Comparison of ENCODE assay signal across 8 cellular contexts in genomic region chr4:16270654-16271328, GRCh38. TPM values are rescaled to one million over a fixed set of nuclear protein-coding genes. Genes with fewer than 3 reads are reported as not detected.
A peak's percentile ranks its signal among the peaks of the same experiment; 100 is the strongest.
DNase-seq lines count a peak whose midpoint lies in the region; ATAC-seq, FAIRE-seq and TF ChIP-seq lines count a peak whose summit lies in the region.

No MANE protein-coding gene starts in this region.

- H3K36me3 Mint-ChIP-seq in astrocyte (ENCODE audit: low read depth, unreplicated experiment) = no peaks in the 10 kb centered on the region

- no peaks in the 10 kb centered on the region for H3K4me1 ChIP-seq in Loucy (ENCODE audit: insufficient read depth, low read length, poor library complexity, severe bottlenecking)
- peaks cover 12% of the 10 kb centered on the region for H3K4me1 ChIP-seq in astrocyte (ENCODE audit: insufficient read depth, low read length)
- peaks cover 10% of the 10 kb centered on the region for H3K4me1 ChIP-seq in lower lobe of right lung
- peaks cover 0 to 5% (median 0%) of the 10 kb centered on the region in 3 donors for H3K4me1 ChIP-seq in gastroesophageal sphincter

- H2AFZ ChIP-seq in Loucy (ENCODE audit: low read length) (no peak overlapping the region), astrocyte (ENCODE audit: low read depth, low read length) (no peak overlapping the region)

- peaks cover 2% of the 10 kb centered on the region for H3K9me3 Mint-ChIP-seq in astrocyte (ENCODE audit: unreplicated experiment)

- no peak overlapping the region for H3K4me3 Mint-ChIP-seq in astrocyte (ENCODE audit: unreplicated experiment)

- peak; percentile 77 to 80 for ATAC-seq in lower lobe of right lung
- ATAC-seq in gastroesophageal sphincter = no peak

- TF ChIP-seq POLR2A in gastroesophageal sphincter (IDR thresholded peaks at IDR 0.05) = no peak

- H3K4me1 Mint-ChIP-seq in astrocyte (ENCODE audit: low read depth, unreplicated experiment) = peaks cover 10% of the 10 kb centered on the region

- H3K4me3 ChIP-seq in Loucy (ENCODE audit: low read length, poor library complexity, severe bottlenecking) = no peak overlapping the region
- no peak overlapping the region for H3K4me3 ChIP-seq in astrocyte (ENCODE audit: insufficient read depth, low read depth, low read length)
- H3K4me3 ChIP-seq in lower lobe of right lung = no peak overlapping the region
- no peak overlapping the region for H3K4me3 ChIP-seq in gastroesophageal sphincter

- no peaks in the 10 kb centered on the region for H3K27me3 ChIP-seq in Loucy (ENCODE audit: insufficient read depth, low read length, poor library complexity, severe bottlenecking)
- no peaks in the 10 kb centered on the region for H3K27me3 ChIP-seq in astrocyte (ENCODE audit: insufficient read depth, low read length)
- no peaks in the 10 kb centered on the region for H3K27me3 ChIP-seq in lower lobe of right lung (ENCODE audit: low read depth)
- no peaks in the 10 kb centered on the region for H3K27me3 ChIP-seq in gastroesophageal sphincter

- intact Hi-C loops in lower lobe of right lung (cut with DNase I) = no loop called here

- DNase-seq in CD1c-positive myeloid dendritic cell (ENCODE audit: extremely low spot score) (peak; percentile 88), astrocyte (ENCODE audit: low read depth) (no peak), lower lobe of right lung (no peak), AG08396 (ENCODE audit: low spot score) (no peak), NCI-H524 (lab: John Stamatoyannopoulos, UW) (no peak), DMS153 (lab: John Stamatoyannopoulos, UW) (no peak)

- H3K36me3 ChIP-seq in Loucy (ENCODE audit: insufficient read depth, low read length) = no peaks in the 10 kb centered on the region
- no peaks in the 10 kb centered on the region for H3K36me3 ChIP-seq in astrocyte (ENCODE audit: insufficient read depth, low read length)
- H3K36me3 ChIP-seq in lower lobe of right lung = no peaks in the 10 kb centered on the region
- no peaks in the 10 kb centered on the region for H3K36me3 ChIP-seq in gastroesophageal sphincter

- FAIRE-seq in astrocyte (lab: Jason Lieb, UNC) = no peak

- no peaks in the 10 kb centered on the region for H3K79me2 ChIP-seq in Loucy (ENCODE audit: insufficient read depth, low read length)
- H3K79me2 ChIP-seq in astrocyte (ENCODE audit: insufficient read depth, low read length) = no peaks in the 10 kb centered on the region

- WGBS in gastroesophageal sphincter (ENCODE audit: low coverage in 1 of 2), 2 donors = 71 to 82% methylated on average over 5 of the region's 5 CpGs

- no peaks in the 10 kb centered on the region for H3F3A ChIP-seq in Loucy (ENCODE audit: low read depth)

- no peaks in the 10 kb centered on the region for H4K20me1 ChIP-seq in Loucy (ENCODE audit: insufficient read depth, low read length, poor library complexity, severe bottlenecking)
- H4K20me1 ChIP-seq in astrocyte (ENCODE audit: insufficient read depth, low read length) = no peaks in the 10 kb centered on the region

- H3K9me2 ChIP-seq in Loucy (replicated peaks; ENCODE audit: low read depth, low read length) = no peaks in the 10 kb centered on the region

- H3K4me2 ChIP-seq in Loucy (ENCODE audit: low read depth, low read length, poor library complexity, severe bottlenecking) (no peak overlapping the region), astrocyte (ENCODE audit: low read length) (peak overlapping the region; percentile 61)

- TF ChIP-seq CTCF in Loucy (conservative IDR thresholded peaks at IDR 0.05; ENCODE audit: low read length) = peak; percentile 50
- no peak for TF ChIP-seq CTCF in astrocyte (IDR thresholded peaks at IDR 0.05; ENCODE audit: insufficient read depth, low read depth, low read length)
- no peak for TF ChIP-seq CTCF in lower lobe of right lung (IDR thresholded peaks at IDR 0.05)
- TF ChIP-seq CTCF in gastroesophageal sphincter (IDR thresholded peaks at IDR 0.05) = no peak

- peak overlapping the region; percentile 88 for H3K27ac Mint-ChIP-seq in astrocyte (ENCODE audit: unreplicated experiment)

- TF ChIP-seq EP300 in gastroesophageal sphincter (IDR thresholded peaks at IDR 0.05) = no peak

- H3K9me3 ChIP-seq in Loucy (ENCODE audit: insufficient read depth, low read depth, low read length) (no peaks in the 10 kb centered on the region), astrocyte (ENCODE audit: insufficient read depth, low read depth, low read length) (no peaks in the 10 kb centered on the region), lower lobe of right lung (no peaks in the 10 kb centered on the region), gastroesophageal sphincter (no peaks in the 10 kb centered on the region)

- H3K27me3 Mint-ChIP-seq in astrocyte (ENCODE audit: low read depth, unreplicated experiment) = no peaks in the 10 kb centered on the region

- H3K27ac ChIP-seq in astrocyte (ENCODE audit: low read depth, low read length) (peak overlapping the region; percentile 51), lower lobe of right lung (no peak overlapping the region), gastroesophageal sphincter (no peak overlapping the region)

- no peak overlapping the region for H3K9ac ChIP-seq in Loucy (ENCODE audit: low read depth, low read length, poor library complexity, severe bottlenecking)
- peak overlapping the region; percentile 0 for H3K9ac ChIP-seq in astrocyte (ENCODE audit: low read length)

RNA-seq across cellular contexts. Expression of gene TAPT1, which starts 44.5 kb away (rescaled TPM):
- total RNA-seq in astrocyte (25.3 and 32.5 TPM in 2 replicates), lower lobe of right lung (72.8 TPM), gastroesophageal sphincter (10 to 100 TPM; 29.9 to 40.4 (median 35.9) TPM)
